ENCODE assay signal across 18 cellular contexts in genomic region chr18:76434452-76434851, GRCh38.
"Had no signal": no experiment of that assay in that cellular context is flagged by ENCODE, and none has a peak within 500 bp of the region (broad histone marks: within the 10 kb centered on the region; RNA-seq: fewer than 3 reads in every experiment).

No MANE protein-coding gene starts in this region.

- H3K9me3 ChIP-seq: colonic mucosa, lower lobe of right lung, pancreas, right lobe of liver, stomach, tibial artery had no signal

- H3K27me3 ChIP-seq: colonic mucosa, neural progenitor cell, pancreas, right lobe of liver, stomach, tibial artery had no signal

- H3K4me3 ChIP-seq: colonic mucosa, lower lobe of right lung, neural progenitor cell, pancreas, right lobe of liver, smooth muscle cell, stomach, tibial artery had no signal

- H3K9ac ChIP-seq: neural progenitor cell had no signal

- DNase-seq: central memory CD4-positive, alpha-beta T cell; colonic mucosa; effector memory CD8-positive, alpha-beta T cell; hypothalamus; immature natural killer cell; left ventricle myocardium superior; lower lobe of right lung; right lobe of liver; stimulated activated CD4-positive, alpha-beta T cell treated with anti-CD3 and anti-CD28 coated beads, Interleukin-2, amount 100 ng/mL, for 24 hours; stimulated activated CD4-positive, alpha-beta T cell treated with anti-CD3 and anti-CD28 coated beads, Interleukin-4, amount 100 ng/mL, for 24 hours; stimulated activated naive CD4-positive, alpha-beta T cell treated with Interleukin-2 at 50 U/mL for 16 hours; stomach; tibial artery had no signal

- H2AFZ ChIP-seq: neural progenitor cell had no signal

- H3K27ac ChIP-seq: colonic mucosa, lower lobe of right lung, neural progenitor cell, pancreas, right lobe of liver, stomach, tibial artery had no signal

- H3K4me1 ChIP-seq: colonic mucosa, neural progenitor cell, pancreas, right lobe of liver, tibial artery had no signal

- H3K4me2 ChIP-seq: neural progenitor cell, smooth muscle cell had no signal

- H3K36me3 ChIP-seq: colonic mucosa, pancreas had no signal

- ATAC-seq: effector memory CD8-positive, alpha-beta T cell; left ventricle myocardium superior; lower lobe of right lung; natural killer cell treated with Interleukin-12 subunit alpha and Interleukin-12 subunit beta and Interleukin-15 and Interleukin-18, amount 100 ng/mL, for 72 hours; pancreas; stimulated activated effector memory CD8-positive, alpha-beta T cell treated with anti-CD3 and anti-CD28 coated beads, Interleukin-12 subunit alpha, Interleukin-12 subunit beta, amount 100 ng/mL, for 72 hours had no signal
